In the genomic region with DNA sequence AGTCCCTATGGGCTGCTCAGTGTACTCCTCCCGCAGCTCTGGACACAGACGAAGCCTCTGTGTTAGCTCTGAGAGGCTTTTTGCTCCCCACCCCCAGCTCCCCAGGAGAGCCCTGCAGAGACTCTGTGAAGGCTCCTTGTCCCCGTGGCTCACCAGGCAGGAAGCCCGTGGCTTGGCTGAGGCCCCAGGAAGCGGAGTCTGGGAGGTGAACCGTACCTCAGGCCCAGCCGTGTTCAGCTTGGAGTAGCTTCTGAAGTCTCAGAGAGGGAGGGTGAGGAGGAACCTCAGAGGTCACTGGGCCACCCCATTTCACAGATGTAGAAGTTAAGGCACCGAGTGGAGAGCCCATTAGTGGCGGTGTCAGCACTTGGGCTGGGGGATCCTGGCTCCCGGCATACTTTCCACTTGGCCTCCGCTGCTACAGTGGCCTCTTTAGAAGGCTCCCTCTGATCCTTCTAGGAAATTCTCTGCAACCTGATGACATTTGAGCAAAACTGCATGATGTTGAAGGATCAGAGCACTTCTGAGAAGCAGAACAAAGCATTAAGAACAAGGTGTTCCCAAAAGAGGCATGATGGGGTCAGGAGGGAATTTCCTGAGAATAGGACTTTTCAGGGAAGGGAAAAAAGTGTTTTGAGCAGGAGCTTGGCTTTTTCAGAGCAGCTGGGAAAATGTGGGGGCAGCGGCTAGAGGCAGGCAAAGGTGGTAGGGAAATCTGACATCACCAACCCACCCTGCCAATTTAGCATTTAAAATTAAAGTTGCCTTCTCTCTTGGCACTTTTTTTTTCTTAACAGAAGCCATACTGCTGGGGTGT, we compare ENCODE assay signal across 14 cellular contexts.
DNase-seq lines count a peak whose midpoint lies in the region; ATAC-seq and TF ChIP-seq lines count a peak whose summit lies in the region.
"Had no signal": no experiment of that assay in that cellular context is flagged by ENCODE, and none has a peak within 500 bp of the region (broad histone marks: within the 10 kb centered on the region; RNA-seq: fewer than 3 reads in every experiment).

No MANE protein-coding gene starts in this region.

- no peaks in the 10 kb centered on the region for H3K9me3 ChIP-seq in heart right ventricle
- H3K9me3 ChIP-seq in thyroid gland: no peaks in the 10 kb centered on the region
- H3K9me3 ChIP-seq: lower lobe of right lung, tibial artery had no signal

- H3K27ac ChIP-seq in heart right ventricle (peak overlapping the region in 2 of 10 donors; percentile 12 to 20), thyroid gland (peak overlapping the region in 2 of 3 donors; percentile 21 to 28)
- H3K27ac ChIP-seq: lower lobe of right lung, tibial artery had no signal

- intact Hi-C loops in heart right ventricle (cut with DNase I) (no loop called here), thyroid gland (cut with DNase I) (no loop called here)

- peak; percentile 58 for DNase-seq in activated effector memory CD4-positive, alpha-beta T cell treated with anti-CD3 and anti-CD28 coated beads, Interleukin-2, amount 50 U/mL, for 16 hours
- no peak for DNase-seq in activated effector memory CD4-positive, alpha-beta T cell treated with Interleukin-2 at 50 U/mL for 16 hours
- DNase-seq in RPMI8226 (peak; percentile 70), heart right ventricle (no peak), thyroid gland (peak; percentile 89 to 90), NCI-H1105 treated with DMSO at 0.1 percent for 48 hours (lab: John Stamatoyannopoulos, UW) (no peak), SKM-1 treated with dmso at 0.1 percent for 144 hours (lab: John Stamatoyannopoulos, UW; ENCODE audit: unreplicated experiment) (no peak), cortex of kidney (lab: John Stamatoyannopoulos, UW) (no peak)
- DNase-seq: activated CD4-positive, alpha-beta T cell treated with anti-CD3 and anti-CD28 coated beads for 36 hours; endodermal cell; lower lobe of right lung; MM.1S; NCI-H345 had no signal

- H3K36me3 ChIP-seq in heart right ventricle (no peaks in the 10 kb centered on the region), thyroid gland (no peaks in the 10 kb centered on the region)
- H3K36me3 ChIP-seq: lower lobe of right lung, tibial artery had no signal

- no peak for TF ChIP-seq CTCF in heart right ventricle (IDR thresholded peaks at IDR 0.05)
- TF ChIP-seq CTCF in thyroid gland (IDR thresholded peaks at IDR 0.05): no peak

- H3K4me3 ChIP-seq in heart right ventricle (no peak overlapping the region), thyroid gland (replicated peaks in 1 of 3) (no peak overlapping the region)
- H3K4me3 ChIP-seq: lower lobe of right lung, tibial artery had no signal

- no peaks in the 10 kb centered on the region for H3K27me3 ChIP-seq in heart right ventricle
- no peaks in the 10 kb centered on the region for H3K27me3 ChIP-seq in thyroid gland
- H3K27me3 ChIP-seq: tibial artery had no signal

- ATAC-seq in heart right ventricle: peak; percentile 13 to 81 (median 56)
- ATAC-seq: activated CD4-positive, alpha-beta T cell treated with anti-CD3 and anti-CD28 coated beads for 36 hours had no signal

- TF ChIP-seq POLR2A in thyroid gland (IDR thresholded peaks at IDR 0.05): no peak

- 66 to 67% methylated on average over 12 of the region's 12 CpGs for WGBS in heart right ventricle, 2 donors
- 47 to 62% methylated on average over 9 to 12 of the region's 12 CpGs for WGBS in thyroid gland, 2 donors

- H3K4me1 ChIP-seq in heart right ventricle: peaks cover 0 to 16% (median 9%) of the 10 kb centered on the region in 9 donors
- H3K4me1 ChIP-seq in thyroid gland: peaks cover 7 to 12% of the 10 kb centered on the region in 2 donors

Comparison
In these comparisons a context has a peak if more than half of its experiments do, and no peak if none do; other contexts are left out.
1. DNase-seq: peak in activated effector memory CD4-positive, alpha-beta T cell treated with anti-CD3 and anti-CD28 coated beads, Interleukin-2, amount 50 U/mL, for 16 hours (single experiment), RPMI8226 (single experiment) and thyroid gland (2 of 2); none in activated effector memory CD4-positive, alpha-beta T cell treated with Interleukin-2 at 50 U/mL for 16 hours (single experiment), heart right ventricle (0 of 2), NCI-H1105 treated with DMSO at 0.1 percent for 48 hours (single experiment), SKM-1 treated with dmso at 0.1 percent for 144 hours (single experiment) and cortex of kidney (single experiment).